Comparison of ENCODE assay signal across 8 cellular contexts in the genomic region with DNA sequence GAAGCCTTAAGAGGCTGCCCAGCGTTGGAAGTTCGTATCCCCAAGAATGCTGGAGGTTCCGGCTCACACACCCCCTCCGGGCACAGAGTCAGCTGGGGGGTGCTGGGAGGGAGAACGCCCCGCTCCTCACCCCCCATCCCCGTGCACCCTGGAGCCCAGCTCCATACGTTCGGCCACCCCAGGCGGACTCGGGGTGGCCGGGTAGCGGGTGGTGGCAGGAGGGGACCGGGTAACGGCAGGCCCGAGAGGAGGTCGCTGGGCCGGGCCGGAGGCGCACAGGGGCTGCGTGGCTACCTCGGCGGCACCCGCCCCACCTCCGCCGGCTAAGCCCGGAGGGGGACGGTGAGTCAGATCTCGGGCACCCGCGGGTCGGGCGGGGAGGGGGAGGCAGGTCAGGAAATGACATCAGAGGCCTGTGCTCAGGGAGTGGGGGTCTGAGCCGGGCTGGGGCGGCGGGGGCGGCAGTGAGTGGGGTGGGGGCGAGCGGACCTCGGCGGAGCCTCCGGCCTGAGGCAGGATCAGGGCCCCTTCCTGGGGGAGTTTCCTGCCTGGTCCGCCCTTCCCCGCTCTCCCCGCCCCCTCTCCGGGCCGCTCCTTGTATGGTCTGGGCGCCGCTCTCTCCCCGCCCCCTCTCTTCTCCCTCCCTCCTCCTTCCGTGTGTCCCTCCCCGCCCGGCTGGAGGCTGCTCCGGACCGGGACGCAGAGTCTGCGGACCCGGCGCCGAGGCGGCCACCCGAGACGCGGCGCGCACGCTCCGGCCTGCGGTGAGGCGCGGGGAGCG. TPM values are rescaled to one million over a fixed set of nuclear protein-coding genes. Genes with fewer than 3 reads are reported as not detected.
DNase-seq lines count a peak whose midpoint lies in the region; ATAC-seq, FAIRE-seq and TF ChIP-seq lines count a peak whose summit lies in the region.

A gene with protein sequence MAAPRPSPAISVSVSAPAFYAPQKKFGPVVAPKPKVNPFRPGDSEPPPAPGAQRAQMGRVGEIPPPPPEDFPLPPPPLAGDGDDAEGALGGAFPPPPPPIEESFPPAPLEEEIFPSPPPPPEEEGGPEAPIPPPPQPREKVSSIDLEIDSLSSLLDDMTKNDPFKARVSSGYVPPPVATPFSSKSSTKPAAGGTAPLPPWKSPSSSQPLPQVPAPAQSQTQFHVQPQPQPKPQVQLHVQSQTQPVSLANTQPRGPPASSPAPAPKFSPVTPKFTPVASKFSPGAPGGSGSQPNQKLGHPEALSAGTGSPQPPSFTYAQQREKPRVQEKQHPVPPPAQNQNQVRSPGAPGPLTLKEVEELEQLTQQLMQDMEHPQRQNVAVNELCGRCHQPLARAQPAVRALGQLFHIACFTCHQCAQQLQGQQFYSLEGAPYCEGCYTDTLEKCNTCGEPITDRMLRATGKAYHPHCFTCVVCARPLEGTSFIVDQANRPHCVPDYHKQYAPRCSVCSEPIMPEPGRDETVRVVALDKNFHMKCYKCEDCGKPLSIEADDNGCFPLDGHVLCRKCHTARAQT (plus strand): TSS at position 700 of the 781 bp plus-strand sequence. CDS start 227 bp downstream, outside the sequence.

- intact Hi-C loops in left ventricle myocardium superior (cut with micrococcal nuclease) (no loop called here), uterus (cut with DNase I; ENCODE audit: low total_unique reads) (no loop called here)

- no peaks in the 10 kb centered on the region for H3K36me3 ChIP-seq in uterus

- H3K27me3 ChIP-seq in uterus, result no peaks in the 10 kb centered on the region

- DNase-seq in GM12891 (ENCODE audit: insufficient read length, low spot score), result peak; percentile 97
- peak; percentile 37 for DNase-seq in NCI-H1105 treated with DMSO at 0.1 percent for 48 hours (lab: John Stamatoyannopoulos, UW)
- DNase-seq in T-helper 2 cell, result peak; percentile 66 to 91 (median 79)
- peak; percentile 97 for DNase-seq in left ventricle myocardium superior
- DNase-seq in pulmonary artery endothelial cell (ENCODE audit: low read depth, low spot score), result peak; percentile 90
- DNase-seq in uterus, result peak; percentile 97 to 98

- TF ChIP-seq CTCF in uterus (IDR thresholded peaks at IDR 0.05), result no peak

- peak within 1 kb of the TSS; percentile 75 to 99 for H3K4me3 ChIP-seq in uterus

- FAIRE-seq in GM12891 (lab: Jason Lieb, UNC), result peak; percentile 65

- peaks cover 0 to 10% of the 10 kb centered on the region in 2 donors for H3K4me1 ChIP-seq in uterus

- no peak; the same call in 1 of the 2 replicates for TF ChIP-seq POLR2A in GM12891 (IDR thresholded peaks at IDR 0.05; ENCODE audit: low read depth, low read length)
- TF ChIP-seq POLR2A in uterus (IDR thresholded peaks at IDR 0.05), result peak; percentile 79 to 97

- ATAC-seq in HG02678 (IDR thresholded peaks at IDR 0.05; ENCODE audit: unreplicated experiment) (peak; percentile 79), left ventricle myocardium superior (peak; percentile 93)

- no peaks in the 10 kb centered on the region for H3K9me3 ChIP-seq in uterus

- H3K27ac ChIP-seq in angular gyrus (ENCODE audit: low read depth, low read length) (peak within 1 kb of the TSS; percentile 96), uterus (peak within 1 kb of the TSS; percentile 98 to 99)

TF ChIP-seq in GM12891, 5 proteins besides CTCF, POLR2A, EP300 and RAD21:
- no peak for TF ChIP-seq POLR2AphosphoS5 (IDR thresholded peaks at IDR 0.05; ENCODE audit: low read depth, low read length)
- TF ChIP-seq TAF1 (IDR thresholded peaks at IDR 0.05; ENCODE audit: low read depth, low read length), result peak; percentile 2; the same call in 1 of the 2 replicates

RNA-seq across cellular contexts. Expression of the gene that starts here (rescaled TPM):
- polyA plus RNA-seq in GM12891 (2012; ENCODE audit: low read depth, missing spikeins), result 69.6 TPM
- total RNA-seq in left ventricle myocardium superior (73.9 TPM), pulmonary artery endothelial cell (33.5 and 37.9 TPM in 2 replicates), uterus (100 to 1,000 TPM in 2 of 4 donors, 10 to 100 TPM in 2; 46.0 to 494 (median 95.9) TPM)

Comparison
In these comparisons a context has a peak if more than half of its experiments do, and no peak if none do; other contexts are left out.
1. Peak in every context shown above with its lines: DNase-seq, ATAC-seq, H3K4me3 ChIP-seq and H3K27ac ChIP-seq.
2. DNase-seq: peak in every context shown above with its lines; median percentile 98 in uterus; 97 in GM12891; 97 in left ventricle myocardium superior; 90 in pulmonary artery endothelial cell; 79 in T-helper 2 cell; 37 in NCI-H1105 treated with DMSO at 0.1 percent for 48 hours.